ENCODE assay signal across 25 cellular contexts in genomic region chr1:90220496-90220895, GRCh38.
"Had no signal": no experiment of that assay in that cellular context is flagged by ENCODE, and none has a peak within 500 bp of the region (broad histone marks: within the 10 kb centered on the region; RNA-seq: fewer than 3 reads in every experiment).

No MANE protein-coding gene starts in this region.

- H3K27ac ChIP-seq: cardiac muscle cell, dorsolateral prefrontal cortex, left ventricle myocardium inferior, suprapubic skin, upper lobe of left lung had no signal

- H3K27ac Mint-ChIP-seq: activated CD4-positive, alpha-beta memory T cell treated with anti-CD3 and anti-CD28 coated beads, Interleukin-2, amount 10 ng/mL, durations not matched to agents 7 days and 5 days; activated CD8-positive, alpha-beta memory T cell treated with anti-CD3 and anti-CD28 coated beads, Interleukin-2, amount 10 ng/mL, durations not matched to agents 7 days and 5 days; activated naive CD8-positive, alpha-beta T cell treated with anti-CD3 and anti-CD28 coated beads for 36 hours; naive thymus-derived CD4-positive, alpha-beta T cell; stimulated activated naive CD8-positive, alpha-beta T cell treated with anti-CD3 and anti-CD28 coated beads, Interleukin-15, Interleukin-2, amounts not matched to agents 100 ng/mL and 50 ng/mL, for 24 hours; T-cell had no signal

- DNase-seq: activated CD4-positive, alpha-beta memory T cell treated with anti-CD3 and anti-CD28 coated beads, Interleukin-2, amount 10 ng/mL, durations not matched to agents 7 days and 5 days; activated CD4-positive, alpha-beta T cell treated with anti-CD3 and anti-CD28 coated beads for 48 hours; activated CD4-positive, CD25-positive, alpha-beta regulatory T cell; activated CD8-positive, alpha-beta memory T cell treated with anti-CD3 and anti-CD28 coated beads, Interleukin-2, amount 10 ng/mL, durations not matched to agents 7 days and 5 days; activated naive CD4-positive, alpha-beta T cell; activated naive CD8-positive, alpha-beta T cell treated with anti-CD3 and anti-CD28 coated beads for 36 hours; amniotic stem cell; dorsolateral prefrontal cortex; erythroblast; foreskin melanocyte; glutamatergic neuron; hypothalamus; left ventricle myocardium inferior; mucosa of descending colon; naive thymus-derived CD4-positive, alpha-beta T cell; nucleus accumbens; retina; stimulated activated CD4-positive, alpha-beta T cell treated with anti-CD3 and anti-CD28 coated beads, Interleukin-12 subunit alpha, Interleukin-12 subunit beta, amount 100 ng/mL, for 4 hours; stimulated activated CD4-positive, alpha-beta T cell treated with anti-CD3 and anti-CD28 coated beads, Interleukin-1b, Interleukin-23, amount 100 ng/mL, for 48 hours; T-cell; T-helper 9 cell; upper lobe of left lung had no signal

- H3K4me1 Mint-ChIP-seq: activated CD4-positive, alpha-beta memory T cell treated with anti-CD3 and anti-CD28 coated beads, Interleukin-2, amount 10 ng/mL, durations not matched to agents 7 days and 5 days; activated CD8-positive, alpha-beta memory T cell treated with anti-CD3 and anti-CD28 coated beads, Interleukin-2, amount 10 ng/mL, durations not matched to agents 7 days and 5 days; activated naive CD8-positive, alpha-beta T cell treated with anti-CD3 and anti-CD28 coated beads for 36 hours; naive thymus-derived CD4-positive, alpha-beta T cell; T-cell had no signal

- H3K4me3 ChIP-seq: cardiac muscle cell, dorsolateral prefrontal cortex, left ventricle myocardium inferior, mucosa of descending colon, suprapubic skin, upper lobe of left lung had no signal

- ATAC-seq: activated CD8-positive, alpha-beta memory T cell treated with anti-CD3 and anti-CD28 coated beads, Interleukin-2, amount 10 ng/mL, durations not matched to agents 7 days and 5 days; naive thymus-derived CD4-positive, alpha-beta T cell; T-cell had no signal

- H3K27me3 ChIP-seq: cardiac muscle cell, suprapubic skin, upper lobe of left lung had no signal

- H3K9me3 Mint-ChIP-seq: stimulated activated naive CD8-positive, alpha-beta T cell treated with anti-CD3 and anti-CD28 coated beads, Interleukin-15, Interleukin-2, amounts not matched to agents 100 ng/mL and 50 ng/mL, for 24 hours had no signal

- H3K4me1 ChIP-seq: suprapubic skin, upper lobe of left lung had no signal

- H3K36me3 ChIP-seq: cardiac muscle cell, left ventricle myocardium inferior, suprapubic skin, upper lobe of left lung had no signal

- H3K36me3 Mint-ChIP-seq: activated CD8-positive, alpha-beta memory T cell treated with anti-CD3 and anti-CD28 coated beads, Interleukin-2, amount 10 ng/mL, durations not matched to agents 7 days and 5 days; activated naive CD8-positive, alpha-beta T cell treated with anti-CD3 and anti-CD28 coated beads for 36 hours; naive thymus-derived CD4-positive, alpha-beta T cell; T-cell had no signal

- H3K4me3 Mint-ChIP-seq: activated CD4-positive, alpha-beta memory T cell treated with anti-CD3 and anti-CD28 coated beads, Interleukin-2, amount 10 ng/mL, durations not matched to agents 7 days and 5 days; activated CD8-positive, alpha-beta memory T cell treated with anti-CD3 and anti-CD28 coated beads, Interleukin-2, amount 10 ng/mL, durations not matched to agents 7 days and 5 days; activated naive CD8-positive, alpha-beta T cell treated with anti-CD3 and anti-CD28 coated beads for 36 hours; naive thymus-derived CD4-positive, alpha-beta T cell; stimulated activated naive CD8-positive, alpha-beta T cell treated with anti-CD3 and anti-CD28 coated beads, Interleukin-15, Interleukin-2, amounts not matched to agents 100 ng/mL and 50 ng/mL, for 24 hours; T-cell had no signal

- H3K27me3 Mint-ChIP-seq: activated CD4-positive, alpha-beta memory T cell treated with anti-CD3 and anti-CD28 coated beads, Interleukin-2, amount 10 ng/mL, durations not matched to agents 7 days and 5 days; activated CD8-positive, alpha-beta memory T cell treated with anti-CD3 and anti-CD28 coated beads, Interleukin-2, amount 10 ng/mL, durations not matched to agents 7 days and 5 days had no signal
